ENCODE assay signal across 8 cellular contexts in genomic region chr16:71358464-71359031, GRCh38. TPM values are rescaled to one million over a fixed set of nuclear protein-coding genes. Genes with fewer than 3 reads are reported as not detected.
A peak's percentile ranks its signal among the peaks of the same experiment; 100 is the strongest.
DNase-seq lines count a peak whose midpoint lies in the region; ATAC-seq and TF ChIP-seq lines count a peak whose summit lies in the region.

TSS of gene CALB2 (plus strand) at chr16:71358723. CDS start at chr16:71358793, 70 bp downstream.

- peak; percentile 85 for TF ChIP-seq CTCF in GM12865 (IDR thresholded peaks at IDR 0.05; ENCODE audit: insufficient read depth, low read depth, low read length, missing control alignments)
- TF ChIP-seq CTCF in HCT116 (IDR thresholded peaks at IDR 0.05 in 2 of 3, conservative IDR thresholded peaks at IDR 0.05 in 1 of 3; ENCODE audit: borderline replicate concordance in 1 of 3, insufficient read depth in 1 of 3, low read depth in 2 of 3, low read length in 2 of 3): peak; percentile 54 to 91 (median 74)
- TF ChIP-seq CTCF in NB4 (IDR thresholded peaks at IDR 0.05; ENCODE audit: low read depth, low read length): peak; percentile 47

- H3K4me3 Mint-ChIP-seq in central memory CD8-positive, alpha-beta T cell: no peak within 1 kb of the TSS

- TF ChIP-seq RAD21 in HCT116 (IDR thresholded peaks at IDR 0.05; ENCODE audit: low read depth): peak; percentile 85

- H3K9ac ChIP-seq in HCT116 (ENCODE audit: low read length): peak within 1 kb of the TSS; percentile 55

- H2AFZ ChIP-seq in HCT116 (ENCODE audit: low read depth, low read length, poor library complexity, severe bottlenecking): peak within 1 kb of the TSS; percentile 91

- TF ChIP-seq POLR2A in HCT116 (IDR thresholded peaks at IDR 0.05; ENCODE audit: borderline replicate concordance, extremely low read depth, insufficient read depth, insufficient read length): no peak
- TF ChIP-seq POLR2A in NB4 (IDR thresholded peaks at IDR 0.05; ENCODE audit: extremely low read depth, insufficient read length): no peak

- DNase-seq in GM12865 (ENCODE audit: low read depth) (peak; percentile 62), HCT116 (ENCODE audit: low read depth, low spot score) (no peak), NB4 (ENCODE audit: low read depth) (peak; percentile 66), left kidney (ENCODE audit: low read depth, low spot score) (peak; percentile 84)
- peak; percentile 26 to 45 for DNase-seq in central memory CD8-positive, alpha-beta T cell (ENCODE audit: low spot score in 2 of 2)
- peak; percentile 41 for DNase-seq in stimulated activated CD4-positive, alpha-beta T cell treated with anti-CD3 and anti-CD28 coated beads, Interleukin-2, amount 100 ng/mL, for 4 hours (ENCODE audit: low read depth)

- H3K4me1 ChIP-seq in HCT116 (ENCODE audit: control insufficient read depth in 1 of 2, insufficient read depth in 2 of 2, low read length in 2 of 2): peaks cover 11 to 36% of the 10 kb centered on the region in 2 experiments

- H3K9me2 ChIP-seq in HCT116 (ENCODE audit: insufficient read depth): no peaks in the 10 kb centered on the region

- intact Hi-C loops in HCT116 (cut with micrococcal nuclease): loop anchor here (1.0 to 5.0 kb wide), 4 partner anchors 139 to 580 kb away; partner anchors contain the start of gene VAC14

- H3K79me2 ChIP-seq in HCT116 (ENCODE audit: insufficient read depth, low read length): no peaks in the 10 kb centered on the region

- no peaks in the 10 kb centered on the region for H4K20me1 ChIP-seq in HCT116 (ENCODE audit: insufficient read depth)

- H3K36me3 ChIP-seq in HCT116 (ENCODE audit: control insufficient read depth in 1 of 2, insufficient read depth in 2 of 2, low read length in 2 of 2): no peaks in the 10 kb centered on the region

- peaks cover 6% of the 10 kb centered on the region for H3K4me1 Mint-ChIP-seq in central memory CD8-positive, alpha-beta T cell

- BruUV-seq in HCT116 (replicated peaks; lab: Mats Ljungman, UMichigan): no TSS peak

- H3K9me3 ChIP-seq in HCT116 (ENCODE audit: control insufficient read depth in 1 of 2, insufficient read depth in 1 of 2, low read depth in 1 of 2, low read length in 2 of 2): no peaks in the 10 kb centered on the region

- no peak within 1 kb of the TSS for H3K27ac ChIP-seq in HCT116 (ENCODE audit: low read depth, low read length)

- POLR2A ChIA-PET in HCT116 (lab: Charles Lee): interaction anchor here (1.4 kb wide), 1 partner anchor 20 kb away, joined by 3 read pairs; no protein-coding TSS in a partner anchor

- H3K27ac Mint-ChIP-seq in central memory CD8-positive, alpha-beta T cell (ENCODE audit: low read depth): no peak within 1 kb of the TSS

- H3K4me3 ChIP-seq in GM12865 (ENCODE audit: low read depth, low read length): no peak within 1 kb of the TSS
- peak within 1 kb of the TSS; percentile 47 to 58 for H3K4me3 ChIP-seq in HCT116 (replicated peaks in 1 of 2; ENCODE audit: low read depth in 1 of 2, low read length in 2 of 2)
- no peak within 1 kb of the TSS for H3K4me3 ChIP-seq in NB4 (ENCODE audit: low read depth, low read length)

- H3K27me3 Mint-ChIP-seq in central memory CD8-positive, alpha-beta T cell: peaks cover 37% of the 10 kb centered on the region

- no peaks in the 10 kb centered on the region; the same call in 1 of the 2 replicates for H3K27me3 ChIP-seq in HCT116 (ENCODE audit: insufficient read depth, low read length)

- RAD21 ChIA-PET in HCT116 (lab: Charles Lee; ENCODE audit: low non-redundant PET in 1 of 2, low total read pairs in 2 of 2, uncharacterized antibody in 2 of 2, unreplicated experiment in 2 of 2): no interaction called here

- CTCF ChIA-PET in HCT116 (lab: Charles Lee): interaction anchor here (0.7 to 1.0 kb wide), 2 partner anchors 110 to 141 kb away, joined by 3 to 4 read pairs; no protein-coding TSS in a partner anchor

- peak within 1 kb of the TSS; percentile 84 for H3K4me2 ChIP-seq in HCT116 (ENCODE audit: low read length)

- no peaks in the 10 kb centered on the region for H3K9me3 Mint-ChIP-seq in central memory CD8-positive, alpha-beta T cell

- ATAC-seq in HCT116 (peak; percentile 91), HG02938 (IDR thresholded peaks at IDR 0.05; ENCODE audit: unreplicated experiment) (no peak)
- peak; percentile 75 to 77 for ATAC-seq in activated CD4-positive, CD25-positive, alpha-beta regulatory T cell treated with anti-CD3 and anti-CD28 coated beads, Interleukin-2, amount 50 U/mL, for 24 hours
- ATAC-seq in central memory CD8-positive, alpha-beta T cell (replicated peaks; ENCODE audit: extremely low read depth, poor library complexity, severe bottlenecking): peak; percentile 71

- peaks cover 2% of the 10 kb centered on the region for H3K36me3 Mint-ChIP-seq in central memory CD8-positive, alpha-beta T cell (ENCODE audit: insufficient read depth)

TF ChIP-seq in HCT116, 20 proteins besides CTCF, POLR2A, EP300 and RAD21:
- TF ChIP-seq EZH2phosphoT487 (IDR thresholded peaks at IDR 0.05; ENCODE audit: borderline replicate concordance): no peak
- peak; percentile 83 for TF ChIP-seq EGR1 (IDR thresholded peaks at IDR 0.05; ENCODE audit: low read depth)
- peak; percentile 56 for TF ChIP-seq POLR2AphosphoS5 (IDR thresholded peaks at IDR 0.05; ENCODE audit: low read depth, low read length)

RNA-seq across cellular contexts. Expression of gene CALB2, which starts in this region (rescaled TPM):
- 5.5 TPM for total RNA-seq in HCT116 (2021; ENCODE audit: unreplicated experiment)
- polyA plus RNA-seq in HCT116 (2012): 21.0 and 21.8 TPM in 2 replicates

Comparison
In these comparisons a context has a peak if more than half of its experiments do, and no peak if none do; other contexts are left out.
1. H3K4me3 ChIP-seq: peak in HCT116 (2 of 2); none in GM12865 (single experiment) and NB4 (single experiment).
2. Peak in every context shown above with its lines, with median percentiles within 50 percentile points of each other: CTCF ChIP-seq.